In genomic region chr2:74399785-74400184, GRCh38 we compare ENCODE assay signal across 8 cellular contexts. TPM values are rescaled to one million over a fixed set of nuclear protein-coding genes. Genes with fewer than 3 reads are reported as not detected.
A peak's percentile ranks its signal among the peaks of the same experiment; 100 is the strongest.
DNase-seq lines count a peak whose midpoint lies in the region; ATAC-seq and TF ChIP-seq lines count a peak whose summit lies in the region.

No MANE protein-coding gene starts in this region.

- DNase-seq in Peyer's patch (no peak), ecto neural progenitor cell (ENCODE audit: low spot score) (no peak), NCI-H2171 (lab: John Stamatoyannopoulos, UW) (no peak)
- DNase-seq in stimulated activated naive CD8-positive, alpha-beta T cell treated with anti-CD3 and anti-CD28 coated beads, Interleukin-15, Interleukin-2, amounts not matched to agents 100 U/mL and 50 U/mL, for 24 hours: no peak

- no peaks in the 10 kb centered on the region for H3K27me3 ChIP-seq in Peyer's patch

- ATAC-seq in GM19351 (IDR thresholded peaks at IDR 0.05; ENCODE audit: unreplicated experiment): peak; percentile 64
- peak; percentile 51 for ATAC-seq in esophagus mucosa
- peak; percentile 46 for ATAC-seq in stimulated activated naive CD8-positive, alpha-beta T cell treated with anti-CD3 and anti-CD28 coated beads, Interleukin-15, Interleukin-2, amounts not matched to agents 100 U/mL and 50 U/mL, for 24 hours
- no peak for ATAC-seq in HG03460 (IDR thresholded peaks at IDR 0.05; ENCODE audit: unreplicated experiment)

- no peaks in the 10 kb centered on the region for H3K9me3 ChIP-seq in Peyer's patch

- H3K36me3 ChIP-seq in Peyer's patch: no peaks in the 10 kb centered on the region

- no peaks in the 10 kb centered on the region for H3K4me1 ChIP-seq in Peyer's patch

- TF ChIP-seq CTCF in C4-2B (conservative IDR thresholded peaks at IDR 0.05) (peak; percentile 47), Peyer's patch (IDR thresholded peaks at IDR 0.05) (peak in 5 of 6 experiments; percentile 39 to 54 (median 43))

- no peak overlapping the region for H3K27ac ChIP-seq in C4-2B
- H3K27ac ChIP-seq in Peyer's patch: no peak overlapping the region

- no peak overlapping the region for H3K4me3 ChIP-seq in Peyer's patch

- TF ChIP-seq POLR2A in Peyer's patch (IDR thresholded peaks at IDR 0.05): no peak

RNA-seq across cellular contexts. Expression of gene DCTN1, which starts 19.7 kb away (rescaled TPM):
- total RNA-seq in Peyer's patch (100 to 1,000 TPM in 3 of 4 donors, 10 to 100 TPM in 1; 85.3 to 191 (median 121) TPM), esophagus mucosa (86.4 TPM)

RNA-seq across cellular contexts. Expression of gene C2orf81, which starts 21.6 kb away (rescaled TPM):
- total RNA-seq in Peyer's patch (1 to 10 TPM in 3 of 4 donors, under 1 TPM in 1; 0.94 to 3.3 (median 1.7) TPM), esophagus mucosa (0.56 TPM)

RNA-seq across cellular contexts. Expression of gene WDR54, which starts 21.7 kb away (rescaled TPM):
- total RNA-seq in Peyer's patch (1 to 10 TPM in 3 of 4 donors, not detected in 1; 1.2 to 2.5 (median 2.3) TPM), esophagus mucosa (4.3 TPM)

RNA-seq across cellular contexts. Expression of gene RTKN, which starts 42.0 kb away (rescaled TPM):
- total RNA-seq in Peyer's patch (10 to 100 TPM; 46.2 to 99.9 (median 75.7) TPM), esophagus mucosa (18.3 TPM)

RNA-seq across cellular contexts. Expression of gene INO80B, which starts 55.1 kb away (rescaled TPM):
- total RNA-seq in Peyer's patch (10 to 100 TPM in 3 of 4 donors, 1 to 10 TPM in 1; 5.4 to 83.3 (median 41.8) TPM), esophagus mucosa (22.6 TPM)
